17 cellular contexts compared by ENCODE assay signal in the genomic region with DNA sequence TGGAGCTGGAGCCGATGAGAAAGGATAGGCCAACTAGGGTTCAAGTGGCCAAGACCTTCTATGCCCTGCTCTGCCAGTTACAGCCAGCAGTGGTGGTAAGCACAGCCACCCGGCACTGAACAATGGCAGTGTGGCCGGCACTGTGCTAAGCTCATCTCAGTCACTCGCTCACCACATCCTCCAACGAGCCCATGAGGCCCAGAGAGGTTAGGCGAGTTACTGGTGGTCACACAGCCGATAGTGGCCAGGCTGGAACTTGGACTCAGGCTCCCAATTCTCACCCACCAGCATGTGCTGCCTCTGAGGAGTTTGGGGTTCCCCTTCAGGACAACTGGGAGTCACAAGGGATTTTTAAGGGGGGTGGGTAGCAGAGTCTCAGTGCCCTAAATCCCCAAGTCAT.
A peak's percentile ranks its signal among the peaks of the same experiment; 100 is the strongest.
DNase-seq lines count a peak whose midpoint lies in the region; TF ChIP-seq lines count a peak whose summit lies in the region.
"Had no signal": no experiment of that assay in that cellular context is flagged by ENCODE, and none has a peak within 500 bp of the region (broad histone marks: within the 10 kb centered on the region; RNA-seq: fewer than 3 reads in every experiment).

No MANE protein-coding gene starts in this region.

- CTCF ChIA-PET in HEK293 (lab: Yijun Ruan, JAX): no interaction called here

- DNase-seq in endodermal cell (no peak), sigmoid colon (no peak), NCI-H1092 treated with DMSO at 0.1 percent for 48 hours (lab: John Stamatoyannopoulos, UW) (no peak), osteocyte (ENCODE audit: extremely low spot score, unreplicated experiment) (no peak)
- DNase-seq in stimulated activated CD4-positive, alpha-beta T cell treated with anti-CD3 and anti-CD28 coated beads, Interleukin-15, amount 100 ng/mL, for 24 hours: no peak
- DNase-seq: DMS153, DND-41, KG1, MM.1S, NCI-H1417, NCI-H1694, NCI-H2029 treated with DMSO at 0.1 percent for 48 hours, NCI-H526 treated with DMSO at 0.1 percent for 48 hours, SHP77 had no signal

- intact Hi-C loops in sigmoid colon (cut with DNase I): no loop called here

- H3K36me3 Mint-ChIP-seq in endodermal cell (ENCODE audit: low read depth) (peaks cover 2% of the 10 kb centered on the region), nephron (ENCODE audit: low read depth) (no peaks in the 10 kb centered on the region), osteocyte (ENCODE audit: unreplicated experiment) (no peaks in the 10 kb centered on the region)

- H3K27me3 Mint-ChIP-seq in endodermal cell (ENCODE audit: insufficient read depth) (peaks cover 2% of the 10 kb centered on the region), nephron (ENCODE audit: low read depth) (peaks cover 10% of the 10 kb centered on the region), osteocyte (ENCODE audit: unreplicated experiment) (peaks cover 2% of the 10 kb centered on the region)

- no peak overlapping the region for H3K4me3 Mint-ChIP-seq in endodermal cell
- no peak overlapping the region for H3K4me3 Mint-ChIP-seq in nephron
- H3K4me3 Mint-ChIP-seq in osteocyte (ENCODE audit: unreplicated experiment): no peak overlapping the region

- H3K4me1 Mint-ChIP-seq in endodermal cell (peaks cover 22% of the 10 kb centered on the region), nephron (peaks cover 23% of the 10 kb centered on the region), osteocyte (ENCODE audit: unreplicated experiment) (no peaks in the 10 kb centered on the region)

- 89 to 96% methylated on average over 3 to 7 of the region's 7 CpGs for WGBS in endodermal cell (ENCODE audit: insufficient coverage in 1 of 2, insufficient read length in 1 of 2), 2 experiments
- WGBS in sigmoid colon, 2 donors: 80 to 92% methylated on average over 7 of the region's 7 CpGs

- no peak for TF ChIP-seq EP300 in sigmoid colon (IDR thresholded peaks at IDR 0.05)

- H3K9me3 ChIP-seq in HEK293 (ENCODE audit: control insufficient read depth, insufficient read depth, low read depth, low read length) (no peaks in the 10 kb centered on the region), endodermal cell (ENCODE audit: control insufficient read depth, low read length) (no peaks in the 10 kb centered on the region), sigmoid colon (no peaks in the 10 kb centered on the region)

- H3K4me1 ChIP-seq in HEK293 (ENCODE audit: control insufficient read depth, insufficient read depth, low read length) (peaks cover 3% of the 10 kb centered on the region; the same call in 1 of the 2 replicates), endodermal cell (ENCODE audit: control insufficient read depth, insufficient read depth, low read length) (peaks cover 7% of the 10 kb centered on the region), sigmoid colon (peaks cover 0 to 49% (median 15%) of the 10 kb centered on the region in 4 donors)

- H3K9me3 Mint-ChIP-seq in endodermal cell (no peaks in the 10 kb centered on the region), nephron (no peaks in the 10 kb centered on the region), osteocyte (ENCODE audit: unreplicated experiment) (no peaks in the 10 kb centered on the region)

- H3K27ac Mint-ChIP-seq in endodermal cell (no peak overlapping the region), nephron (peak overlapping the region; percentile 73 to 96 (median 91)), osteocyte (ENCODE audit: unreplicated experiment) (no peak overlapping the region)

- no peak overlapping the region for H3K4me3 ChIP-seq in HEK293 (ENCODE audit: low read depth, low read length)
- H3K4me3 ChIP-seq in endodermal cell (ENCODE audit: low read length): no peak overlapping the region
- no peak overlapping the region for H3K4me3 ChIP-seq in sigmoid colon

- no peak for TF ChIP-seq POLR2A in sigmoid colon (IDR thresholded peaks at IDR 0.05)

- TF ChIP-seq CTCF in HEK293 (tag by site-specific recombination; IDR thresholded peaks at IDR 0.05) (no peak), endodermal cell (conservative IDR thresholded peaks at IDR 0.05) (no peak), nephron (IDR thresholded peaks at IDR 0.05; ENCODE audit: unreplicated experiment in 3 of 3) (no peak), sigmoid colon (IDR thresholded peaks at IDR 0.05) (no peak), osteocyte (IDR thresholded peaks at IDR 0.05) (no peak)

- H3K27ac ChIP-seq in HEK293 (ENCODE audit: extremely low read depth, low read depth, low read length) (no peak overlapping the region), endodermal cell (ENCODE audit: low read depth, low read length) (peak overlapping the region; percentile 44), sigmoid colon (peak overlapping the region; percentile 63 to 87 (median 76))
- H3K27ac ChIP-seq: RWPE1 had no signal

- H3K27me3 ChIP-seq in endodermal cell (ENCODE audit: control insufficient read depth, insufficient read depth, low read length, poor library complexity, severe bottlenecking) (no peaks in the 10 kb centered on the region), sigmoid colon (no peaks in the 10 kb centered on the region)

- POLR2A ChIA-PET in HEK293 (lab: Yijun Ruan, JAX): no interaction called here

- H3K36me3 ChIP-seq in HEK293 (ENCODE audit: control insufficient read depth in 2 of 2, insufficient read depth in 1 of 2, low read length in 2 of 2): no peaks in the 10 kb centered on the region
- H3K36me3 ChIP-seq in endodermal cell (ENCODE audit: control insufficient read depth, insufficient read depth, low read length): no peaks in the 10 kb centered on the region
- H3K36me3 ChIP-seq in sigmoid colon: no peaks in the 10 kb centered on the region

- no peak overlapping the region for H3K9ac ChIP-seq in endodermal cell (ENCODE audit: extremely low read depth, low read length, poor library complexity, severe bottlenecking)

TF ChIP-seq in HEK293, 187 proteins besides CTCF, POLR2A, EP300 and RAD21:
- TF ChIP-seq ZNF311 (tag by site-specific recombination; IDR thresholded peaks at IDR 0.05; ENCODE audit: borderline replicate concordance): no peak
- 0 out of 2 replicates have a peak, but pooled peaks have one; percentile 46 for TF ChIP-seq ZNF768 (tag by site-specific recombination; IDR thresholded peaks at IDR 0.05)

Comparison
In these comparisons a context has a peak if more than half of its experiments do, and no peak if none do; other contexts are left out.
1. H3K27ac Mint-ChIP-seq: peak in nephron (3 of 3); none in endodermal cell (single experiment) and osteocyte (single experiment).